Comparison of ENCODE assay signal across 8 cellular contexts in genomic region chr2:219245148-219245898, GRCh38. TPM values are rescaled to one million over a fixed set of nuclear protein-coding genes. Genes with fewer than 3 reads are reported as not detected.
A peak's percentile ranks its signal among the peaks of the same experiment; 100 is the strongest.
DNase-seq lines count a peak whose midpoint lies in the region; TF ChIP-seq lines count a peak whose summit lies in the region.

Gene GLB1L (minus strand): TSS chr2:219245444. CDS start chr2:219243573, 1,871 bp downstream.
A gene with protein sequence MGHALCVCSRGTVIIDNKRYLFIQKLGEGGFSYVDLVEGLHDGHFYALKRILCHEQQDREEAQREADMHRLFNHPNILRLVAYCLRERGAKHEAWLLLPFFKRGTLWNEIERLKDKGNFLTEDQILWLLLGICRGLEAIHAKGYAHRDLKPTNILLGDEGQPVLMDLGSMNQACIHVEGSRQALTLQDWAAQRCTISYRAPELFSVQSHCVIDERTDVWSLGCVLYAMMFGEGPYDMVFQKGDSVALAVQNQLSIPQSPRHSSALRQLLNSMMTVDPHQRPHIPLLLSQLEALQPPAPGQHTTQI (plus strand): TSS chr2:219245479. CDS start chr2:219246000, 521 bp downstream.

- H3K4me3 ChIP-seq in GM23248 (peak within 1 kb of the TSS; percentile 91), neuronal stem cell (ENCODE audit: low read length in 2 of 2) (peak within 1 kb of the TSS; percentile 86 to 89)

- in situ Hi-C loops in GM23248 (cut with MboI), result no loop called here

- H2AFZ ChIP-seq in GM23248, result peak within 1 kb of the TSS; percentile 89
- peak within 1 kb of the TSS; percentile 92 for H2AFZ ChIP-seq in neuronal stem cell (ENCODE audit: low read length)

- peak within 1 kb of the TSS; percentile 98 for H3K9ac ChIP-seq in GM23248
- H3K9ac ChIP-seq in neuronal stem cell (ENCODE audit: low read depth, low read length, poor library complexity), result peak within 1 kb of the TSS; percentile 98

- 1 to 2% methylated on average over 39 to 46 of the region's 46 CpGs for WGBS in GM23248 (ENCODE audit: low coverage in 1 of 2, low lambda C conversion rate in 2 of 2, missing lambda C conversion rate in 2 of 2), 2 experiments
- no CpG with 5 or more reads among the region's 46 CpGs for WGBS in neuronal stem cell (ENCODE audit: extremely low coverage in 2 of 2, insufficient read length in 2 of 2, insufficient replicate concordance in 1 of 2), 2 donors

- peaks cover 32% of the 10 kb centered on the region for H3F3A ChIP-seq in GM23248 (ENCODE audit: insufficient read depth)

- peaks cover 33% of the 10 kb centered on the region for H3K4me1 ChIP-seq in GM23248 (ENCODE audit: insufficient read depth)
- peaks cover 6 to 10% of the 10 kb centered on the region in 2 donors for H3K4me1 ChIP-seq in neuronal stem cell (ENCODE audit: control insufficient read depth in 2 of 2, insufficient read depth in 1 of 2, low read depth in 1 of 2, low read length in 2 of 2)

- H3K9me3 ChIP-seq in GM23248 (ENCODE audit: low read depth) (no peaks in the 10 kb centered on the region), KOPT-K1 (ENCODE audit: insufficient read depth, low read length, poor library complexity, severe bottlenecking) (no peaks in the 10 kb centered on the region), neuronal stem cell (replicated peaks in 1 of 2; ENCODE audit: control insufficient read depth in 2 of 2, insufficient read depth in 1 of 2, low read depth in 1 of 2, low read length in 2 of 2) (no peaks in the 10 kb centered on the region)

- no peak within 1 kb of the TSS for H4K91ac ChIP-seq in neuronal stem cell (ENCODE audit: low read depth, low read length, poor library complexity)

- peak within 1 kb of the TSS; percentile 94 for H3K4me2 ChIP-seq in GM23248 (ENCODE audit: unreplicated experiment)
- H3K4me2 ChIP-seq in neuronal stem cell (ENCODE audit: insufficient read depth, low read length, poor library complexity, severe bottlenecking), result peak within 1 kb of the TSS; percentile 99

- H4K20me1 ChIP-seq in GM23248 (ENCODE audit: insufficient read depth), result no peaks in the 10 kb centered on the region

- DNase-seq in ELR (ENCODE audit: low read depth) (peak; percentile 94), GM23248 (peak; percentile 95), foreskin melanocyte (peak; percentile 86), neuronal stem cell (ENCODE audit: low spot score) (peak; percentile 94), stromal cell of bone marrow (ENCODE audit: low read depth) (peak; percentile 87)
- peak; percentile 76 to 80 (median 78) for DNase-seq in activated naive CD4-positive, alpha-beta T cell (lab: John Stamatoyannopoulos, UW)

- H3K14ac ChIP-seq in neuronal stem cell (ENCODE audit: low read length), result peak within 1 kb of the TSS; percentile 95

- H3K27me3 ChIP-seq in GM23248 (replicated peaks; ENCODE audit: insufficient read depth), result no peaks in the 10 kb centered on the region
- H3K27me3 ChIP-seq in neuronal stem cell (ENCODE audit: control insufficient read depth in 3 of 3, insufficient read depth in 3 of 3, low read depth in 1 of 3, low read length in 3 of 3), result no peaks in the 10 kb centered on the region

- H2BK5ac ChIP-seq in neuronal stem cell (ENCODE audit: low read length), result peak within 1 kb of the TSS; percentile 94

- no peaks in the 10 kb centered on the region for H3K9me2 ChIP-seq in GM23248 (ENCODE audit: insufficient read depth)

- peak; percentile 83 for TF ChIP-seq POLR2A in Raji (IDR thresholded peaks at IDR 0.05; ENCODE audit: insufficient read depth, low read depth, low read length)

- H4K8ac ChIP-seq in neuronal stem cell (ENCODE audit: low read depth, low read length), result peak within 1 kb of the TSS; percentile 45

- H3K27ac ChIP-seq in GM23248, result peak within 1 kb of the TSS; percentile 86
- H3K27ac ChIP-seq in KOPT-K1 (ENCODE audit: low read depth, low read length, poor library complexity, severe bottlenecking), result peak within 1 kb of the TSS; percentile 88
- no peak within 1 kb of the TSS for H3K27ac ChIP-seq in neuronal stem cell (replicated peaks; ENCODE audit: low read length)

- H2AK5ac ChIP-seq in neuronal stem cell (ENCODE audit: low read depth, low read length), result peak within 1 kb of the TSS; percentile 28

- H2BK120ac ChIP-seq in neuronal stem cell (ENCODE audit: low read depth, low read length), result peak within 1 kb of the TSS; percentile 88

- H2BK12ac ChIP-seq in neuronal stem cell (ENCODE audit: low read length), result no peak within 1 kb of the TSS

- no peak within 1 kb of the TSS for H2BK15ac ChIP-seq in neuronal stem cell (ENCODE audit: low read length)

- H3K36me3 ChIP-seq in GM23248 (ENCODE audit: low read depth), result no peaks in the 10 kb centered on the region
- H3K36me3 ChIP-seq in KOPT-K1 (ENCODE audit: insufficient read depth, low read length), result no peaks in the 10 kb centered on the region
- H3K36me3 ChIP-seq in neuronal stem cell (replicated peaks in 1 of 2; ENCODE audit: control insufficient read depth in 2 of 2, insufficient read depth in 2 of 2, low read length in 2 of 2), result peaks cover 10 to 24% of the 10 kb centered on the region in 2 donors

- peaks cover 34% of the 10 kb centered on the region for H3K79me2 ChIP-seq in GM23248 (ENCODE audit: insufficient read depth)

- H3K4ac ChIP-seq in neuronal stem cell (ENCODE audit: low read length), result peak within 1 kb of the TSS; percentile 68

- H3K79me1 ChIP-seq in neuronal stem cell (ENCODE audit: low read depth, low read length), result no peaks in the 10 kb centered on the region

- H3K18ac ChIP-seq in neuronal stem cell (ENCODE audit: low read length), result peak within 1 kb of the TSS; percentile 98

- H3K23ac ChIP-seq in neuronal stem cell (ENCODE audit: low read depth, low read length, poor library complexity), result peak within 1 kb of the TSS; percentile 96

RNA-seq across cellular contexts. Expression of gene GLB1L, which starts in this region (rescaled TPM):
- 13.4 and 13.5 TPM in 2 replicates for total RNA-seq in GM23248 (2014; rRNA removed; shearing (Covaris generic))
- 3.4 and 3.8 TPM in 2 replicates for polyA plus RNA-seq in GM23248 (2016; fragmentation: Nextera tagmentation; extraction: Ambion mirVana)
- polyA plus RNA-seq in neuronal stem cell (2013, experiment 1 of 2), result 6.5 TPM
- polyA plus RNA-seq in neuronal stem cell (2013, experiment 2 of 2), result 6.1 TPM

RNA-seq across cellular contexts. Expression of the second gene that starts in this region (rescaled TPM):
- 15.3 and 16.0 TPM in 2 replicates for total RNA-seq in GM23248 (2014; rRNA removed; shearing (Covaris generic))
- 5.3 and 7.2 TPM in 2 replicates for polyA plus RNA-seq in GM23248 (2016; fragmentation: Nextera tagmentation; extraction: Ambion mirVana)
- 19.8 TPM for polyA plus RNA-seq in neuronal stem cell (2013, experiment 1 of 2)
- polyA plus RNA-seq in neuronal stem cell (2013, experiment 2 of 2), result 20.4 TPM
